In the genomic region with DNA sequence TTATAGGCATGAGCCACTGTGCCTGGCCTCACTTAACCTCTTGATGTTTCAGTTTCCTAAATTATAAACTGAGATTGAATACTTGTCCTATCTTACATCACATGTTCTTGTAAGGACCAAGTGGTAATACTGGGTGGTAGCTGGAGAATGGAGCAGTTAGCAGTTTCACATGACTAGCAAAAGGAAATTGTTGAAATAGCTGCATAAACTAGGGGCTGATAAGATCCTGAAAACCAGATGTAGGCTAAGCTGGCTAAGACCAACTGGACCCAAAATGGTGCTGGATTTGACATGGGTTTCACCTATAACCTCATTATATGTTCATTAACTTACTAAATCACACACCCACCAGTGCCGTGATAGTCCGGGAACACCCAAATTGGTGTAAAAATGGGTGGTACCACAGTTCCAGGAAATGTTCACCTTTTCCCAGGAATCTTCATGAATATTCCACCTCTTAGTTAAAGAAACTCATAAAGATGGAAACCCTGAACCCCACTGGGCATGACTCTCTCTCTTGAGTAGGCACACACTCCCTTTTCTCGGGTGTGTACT, we compare ENCODE assay signal across 22 cellular contexts. TPM values are rescaled to one million over a fixed set of nuclear protein-coding genes. Genes with fewer than 3 reads are reported as not detected.
"Had no signal": no experiment of that assay in that cellular context is flagged by ENCODE, and none has a peak within 500 bp of the region (broad histone marks: within the 10 kb centered on the region; RNA-seq: fewer than 3 reads in every experiment).

A gene with protein sequence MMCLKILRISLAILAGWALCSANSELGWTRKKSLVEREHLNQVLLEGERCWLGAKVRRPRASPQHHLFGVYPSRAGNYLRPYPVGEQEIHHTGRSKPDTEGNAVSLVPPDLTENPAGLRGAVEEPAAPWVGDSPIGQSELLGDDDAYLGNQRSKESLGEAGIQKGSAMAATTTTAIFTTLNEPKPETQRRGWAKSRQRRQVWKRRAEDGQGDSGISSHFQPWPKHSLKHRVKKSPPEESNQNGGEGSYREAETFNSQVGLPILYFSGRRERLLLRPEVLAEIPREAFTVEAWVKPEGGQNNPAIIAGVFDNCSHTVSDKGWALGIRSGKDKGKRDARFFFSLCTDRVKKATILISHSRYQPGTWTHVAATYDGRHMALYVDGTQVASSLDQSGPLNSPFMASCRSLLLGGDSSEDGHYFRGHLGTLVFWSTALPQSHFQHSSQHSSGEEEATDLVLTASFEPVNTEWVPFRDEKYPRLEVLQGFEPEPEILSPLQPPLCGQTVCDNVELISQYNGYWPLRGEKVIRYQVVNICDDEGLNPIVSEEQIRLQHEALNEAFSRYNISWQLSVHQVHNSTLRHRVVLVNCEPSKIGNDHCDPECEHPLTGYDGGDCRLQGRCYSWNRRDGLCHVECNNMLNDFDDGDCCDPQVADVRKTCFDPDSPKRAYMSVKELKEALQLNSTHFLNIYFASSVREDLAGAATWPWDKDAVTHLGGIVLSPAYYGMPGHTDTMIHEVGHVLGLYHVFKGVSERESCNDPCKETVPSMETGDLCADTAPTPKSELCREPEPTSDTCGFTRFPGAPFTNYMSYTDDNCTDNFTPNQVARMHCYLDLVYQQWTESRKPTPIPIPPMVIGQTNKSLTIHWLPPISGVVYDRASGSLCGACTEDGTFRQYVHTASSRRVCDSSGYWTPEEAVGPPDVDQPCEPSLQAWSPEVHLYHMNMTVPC (N-terminal part only) (plus strand): TSS at position 505 of the 555 bp plus-strand sequence. CDS start 93,148 bp downstream, outside the sequence.

- H3K9me3 ChIP-seq: colonic mucosa, lower lobe of right lung, neutrophil, transverse colon had no signal

- H3K4me3 Mint-ChIP-seq: endodermal cell; naive thymus-derived CD4-positive, alpha-beta T cell had no signal

- H3K27ac Mint-ChIP-seq: endodermal cell; naive thymus-derived CD4-positive, alpha-beta T cell had no signal

- H3K36me3 Mint-ChIP-seq: naive thymus-derived CD4-positive, alpha-beta T cell had no signal

- H3K27ac ChIP-seq: colonic mucosa, heart left ventricle, left ventricle myocardium inferior, lower lobe of right lung, neutrophil, stomach, thoracic aorta, transverse colon had no signal

- DNase-seq: colonic mucosa; effector CD4-positive, alpha-beta T cell; endodermal cell; heart left ventricle; hippocampal formation; left ventricle myocardium inferior; lower lobe of right lung; mesenchymal stem cell; naive thymus-derived CD4-positive, alpha-beta T cell; posterior cingulate gyrus; right cardiac atrium; small intestine; stimulated activated CD4-positive, alpha-beta T cell treated with anti-CD3 and anti-CD28 coated beads, Interleukin-12 subunit alpha, Interleukin-12 subunit beta, amount 100 ng/mL, for 4 hours; stimulated activated naive CD4-positive, alpha-beta T cell; stomach; substantia nigra; transverse colon had no signal

- ATAC-seq: heart left ventricle; lower lobe of right lung; naive thymus-derived CD4-positive, alpha-beta T cell; right cardiac atrium had no signal

- H3K4me1 Mint-ChIP-seq: endodermal cell; naive thymus-derived CD4-positive, alpha-beta T cell had no signal

- H3K36me3 ChIP-seq: colonic mucosa, heart left ventricle, left ventricle myocardium inferior, lower lobe of right lung, neutrophil, stomach, thoracic aorta, transverse colon had no signal

- H3K4me3 ChIP-seq: colonic mucosa, heart left ventricle, left ventricle myocardium inferior, lower lobe of right lung, stomach, thoracic aorta, transverse colon had no signal

- H3K4me1 ChIP-seq: colonic mucosa, lower lobe of right lung, stomach, transverse colon had no signal

- FAIRE-seq: endothelial cell of umbilical vein, frontal cortex, islet of Langerhans, small intestine had no signal

- H3K27me3 ChIP-seq: colonic mucosa, heart left ventricle, neutrophil, stomach, transverse colon had no signal

RNA-seq across cellular contexts. Expression of the gene that starts here (rescaled TPM):
- total RNA-seq: endothelial cell of umbilical vein had no signal
- polyA plus RNA-seq: endothelial cell of umbilical vein; naive thymus-derived CD4-positive, alpha-beta T cell had no signal
